In the genomic region with DNA sequence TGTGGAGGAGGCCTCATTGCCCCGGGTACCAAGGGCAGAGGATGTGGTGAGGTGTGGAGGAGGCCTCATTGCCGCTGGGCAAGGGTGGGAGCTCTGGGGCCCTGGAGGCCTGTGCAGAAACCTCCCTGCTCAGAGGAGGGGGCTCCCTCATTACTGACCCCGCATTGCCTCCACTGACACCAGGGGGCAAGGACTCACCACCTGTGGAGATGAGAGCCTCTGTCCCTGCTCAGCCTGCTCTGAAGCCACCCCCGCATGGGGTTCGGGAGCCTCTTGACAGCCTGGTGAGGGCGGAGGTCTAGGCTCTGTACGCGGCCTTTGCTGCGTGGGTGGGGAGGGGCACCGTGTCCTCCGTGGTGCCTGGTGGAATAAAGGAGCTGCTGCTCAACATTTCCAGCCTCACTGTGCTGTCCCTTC, we compare ENCODE assay signal across 12 cellular contexts.
DNase-seq lines count a peak whose midpoint lies in the region; ATAC-seq, FAIRE-seq and TF ChIP-seq lines count a peak whose summit lies in the region.
"Had no signal": no experiment of that assay in that cellular context is flagged by ENCODE, and none has a peak within 500 bp of the region (broad histone marks: within the 10 kb centered on the region; RNA-seq: fewer than 3 reads in every experiment).

No MANE protein-coding gene starts in this region.

- peaks cover 82% of the 10 kb centered on the region for H3K4me1 Mint-ChIP-seq in stimulated activated naive CD8-positive, alpha-beta T cell treated with anti-CD3 and anti-CD28 coated beads, Interleukin-15, amount 100 ng/mL, for 72 hours

- intact Hi-C loops in A673 (cut with micrococcal nuclease; ENCODE audit: unreplicated experiment) = loop anchor here (10.0 kb wide), 1 partner anchor 342 kb away; a partner anchor contains a TSS

- H3K36me3 Mint-ChIP-seq in activated naive CD4-positive, alpha-beta T cell treated with anti-CD3 and anti-CD28 coated beads, Interleukin-2, amount 50 U/mL, for 72 hours = no peaks in the 10 kb centered on the region

- no peak for FAIRE-seq in keratinocyte (lab: Jason Lieb, UNC)
- FAIRE-seq: A549 had no signal

- H2AFZ ChIP-seq in keratinocyte (ENCODE audit: control insufficient read depth, low read length) (peak overlapping the region; percentile 75), hepatocyte (no peak overlapping the region)

- WGBS in hepatocyte (ENCODE audit: low lambda C conversion rate, missing lambda C conversion rate) = 90% methylated on average over 10 of the region's 11 CpGs

- no peaks in the 10 kb centered on the region for H3K36me3 ChIP-seq in keratinocyte (ENCODE audit: control insufficient read depth in 2 of 2, extremely low read depth in 1 of 2, insufficient read depth in 2 of 2, low read length in 2 of 2)
- no peaks in the 10 kb centered on the region for H3K36me3 ChIP-seq in hepatocyte (replicated peaks; ENCODE audit: insufficient read depth, low read depth)
- H3K36me3 ChIP-seq in A673 (ENCODE audit: insufficient read depth, low read length, poor library complexity, severe bottlenecking) = no peaks in the 10 kb centered on the region

- no TSS peak for BruUV-seq in A673 (replicated peaks; lab: Mats Ljungman, UMichigan)

- POLR2A ChIA-PET in A673 (lab: Charles Lee; ENCODE audit: low non-redundant PET) = no interaction called here

- H4K20me1 ChIP-seq in keratinocyte (ENCODE audit: control insufficient read depth, extremely low read depth, insufficient read depth, low read length) = no peaks in the 10 kb centered on the region
- H4K20me1 ChIP-seq in hepatocyte (ENCODE audit: insufficient read depth, poor library complexity, severe bottlenecking) = no peaks in the 10 kb centered on the region

- H3K9me1 ChIP-seq in keratinocyte (ENCODE audit: control insufficient read depth, extremely low read depth, insufficient read depth, low read length) = no peaks in the 10 kb centered on the region

- no peak overlapping the region for H3K27ac ChIP-seq in keratinocyte (ENCODE audit: control insufficient read depth, insufficient read depth, low read length)
- no peak overlapping the region for H3K27ac ChIP-seq in hepatocyte
- no peak overlapping the region for H3K27ac ChIP-seq in A673 (ENCODE audit: low read depth, low read length, poor library complexity, severe bottlenecking)
- H3K27ac ChIP-seq: A549 had no signal

- H3K4me2 ChIP-seq in keratinocyte (ENCODE audit: control insufficient read depth, extremely low read depth, insufficient read depth, low read depth, low read length) = peak overlapping the region; percentile 4
- no peak overlapping the region for H3K4me2 ChIP-seq in hepatocyte
- H3K4me2 ChIP-seq: A549 had no signal

- H3K79me2 ChIP-seq in keratinocyte (ENCODE audit: control insufficient read depth, insufficient read depth, low read length) (no peaks in the 10 kb centered on the region), hepatocyte (no peaks in the 10 kb centered on the region)

- H3K9me3 Mint-ChIP-seq in activated naive CD4-positive, alpha-beta T cell treated with anti-CD3 and anti-CD28 coated beads, Interleukin-2, amount 50 U/mL, for 72 hours = no peaks in the 10 kb centered on the region
- no peaks in the 10 kb centered on the region for H3K9me3 Mint-ChIP-seq in stimulated activated naive CD8-positive, alpha-beta T cell treated with anti-CD3 and anti-CD28 coated beads, Interleukin-15, amount 100 ng/mL, for 72 hours
- H3K9me3 Mint-ChIP-seq: dendritic cell treated with granulocyte-macrophage colony-stimulating factor and Interleukin-4, amounts not matched to agents 40 ng/mL and 50 ng/mL, for 4 days had no signal

- no peaks in the 10 kb centered on the region for H3K9me2 ChIP-seq in hepatocyte (replicated peaks; ENCODE audit: insufficient read depth)

- H3K27me3 Mint-ChIP-seq in stimulated activated naive CD8-positive, alpha-beta T cell treated with anti-CD3 and anti-CD28 coated beads, Interleukin-15, amount 100 ng/mL, for 72 hours = peaks cover 41% of the 10 kb centered on the region

- peak overlapping the region in 1 of 2 donors; percentile 78 for H3K27ac Mint-ChIP-seq in activated naive CD4-positive, alpha-beta T cell treated with anti-CD3 and anti-CD28 coated beads, Interleukin-2, amount 50 U/mL, for 72 hours
- no peak overlapping the region for H3K27ac Mint-ChIP-seq in stimulated activated naive CD8-positive, alpha-beta T cell treated with anti-CD3 and anti-CD28 coated beads, Interleukin-15, amount 100 ng/mL, for 72 hours
- H3K27ac Mint-ChIP-seq: dendritic cell treated with granulocyte-macrophage colony-stimulating factor and Interleukin-4, amounts not matched to agents 40 ng/mL and 50 ng/mL, for 4 days had no signal

- H3K9me3 ChIP-seq in keratinocyte (ENCODE audit: control insufficient read depth, low read depth, low read length) (no peaks in the 10 kb centered on the region), hepatocyte (ENCODE audit: low read depth) (no peaks in the 10 kb centered on the region), A673 (ENCODE audit: low read depth, low read length, poor library complexity, severe bottlenecking) (no peaks in the 10 kb centered on the region)
- H3K9me3 ChIP-seq: A549 had no signal

- no peak overlapping the region for H3K4me3 ChIP-seq in keratinocyte (ENCODE audit: control insufficient read depth in 2 of 3, extremely low read depth in 1 of 3, insufficient read depth in 2 of 3, low read depth in 1 of 3, low read length in 3 of 3)
- H3K4me3 ChIP-seq in hepatocyte = no peak overlapping the region
- no peak overlapping the region for H3K4me3 ChIP-seq in A673 (ENCODE audit: low read depth, low read length, poor library complexity, severe bottlenecking)
- H3K4me3 ChIP-seq: A549 had no signal

- TF ChIP-seq CTCF in keratinocyte (optimal IDR thresholded peaks at IDR 0.05 in 1 of 3, IDR thresholded peaks at IDR 0.05 in 1 of 3, conservative IDR thresholded peaks at IDR 0.05 in 1 of 3; ENCODE audit: extremely low read depth in 1 of 3, insufficient read depth in 2 of 3, low read length in 3 of 3) (no peak), hepatocyte (IDR thresholded peaks at IDR 0.05; ENCODE audit: poor library complexity) (no peak), A673 (conservative IDR thresholded peaks at IDR 0.05; ENCODE audit: low read depth, low read length) (no peak)

- H3K4me1 ChIP-seq in keratinocyte (ENCODE audit: control insufficient read depth, extremely low read depth, insufficient read depth, low read length) = peaks cover 10% of the 10 kb centered on the region
- no peaks in the 10 kb centered on the region for H3K4me1 ChIP-seq in hepatocyte (ENCODE audit: insufficient read depth)
- no peaks in the 10 kb centered on the region for H3K4me1 ChIP-seq in A673 (ENCODE audit: insufficient read depth, low read length, poor library complexity, severe bottlenecking)
- H3K4me1 ChIP-seq: A549 had no signal

- CTCF ChIA-PET in A673 (lab: Charles Lee) = no interaction called here

- H3K9ac ChIP-seq in keratinocyte (ENCODE audit: control insufficient read depth, extremely low read depth, insufficient read depth, low read length) = no peak overlapping the region

- ATAC-seq in activated naive CD4-positive, alpha-beta T cell treated with anti-CD3 and anti-CD28 coated beads, Interleukin-2, amount 50 U/mL, for 72 hours = peak; percentile 41 to 63
- peak; percentile 71 for ATAC-seq in stimulated activated naive CD8-positive, alpha-beta T cell treated with anti-CD3 and anti-CD28 coated beads, Interleukin-15, amount 100 ng/mL, for 72 hours
- ATAC-seq: A549, HCT116 had no signal

- H3K27me3 ChIP-seq in keratinocyte (ENCODE audit: control insufficient read depth, extremely low read depth, insufficient read depth, low read length) = peaks cover 15% of the 10 kb centered on the region
- no peaks in the 10 kb centered on the region for H3K27me3 ChIP-seq in hepatocyte
- no peaks in the 10 kb centered on the region for H3K27me3 ChIP-seq in A673 (replicated peaks; ENCODE audit: insufficient read depth, low read depth, low read length, poor library complexity)

- DNase-seq in activated T-cell treated with anti-CD3 and anti-CD28 coated beads, Interleukin-2, amount 50 U/mL, for 1 hour = peak; percentile 32
- no peak for DNase-seq in activated T-cell treated with anti-CD3 and anti-CD28 coated beads for 4 hours
- DNase-seq in activated naive CD4-positive, alpha-beta T cell treated with anti-CD3 and anti-CD28 coated beads, Interleukin-2, amount 50 U/mL, for 72 hours (ENCODE audit: low spot score in 2 of 2) = no peak
- no peak for DNase-seq in keratinocyte (ENCODE audit: low read depth, low spot score)
- DNase-seq in stimulated activated naive CD8-positive, alpha-beta T cell treated with anti-CD3 and anti-CD28 coated beads, Interleukin-15, amount 100 ng/mL, for 72 hours = no peak
- DNase-seq in hepatocyte (ENCODE audit: low spot score) = no peak
- DNase-seq in A673 (ENCODE audit: low spot score) = no peak
- DNase-seq in NCI-H524 treated with DMSO at 0.1 percent for 48 hours (lab: John Stamatoyannopoulos, UW) = no peak
- DNase-seq: SIG-M5 had no signal

- peak overlapping the region in 1 of 2 donors; percentile 56 for H3K4me3 Mint-ChIP-seq in stimulated activated naive CD8-positive, alpha-beta T cell treated with anti-CD3 and anti-CD28 coated beads, Interleukin-15, amount 100 ng/mL, for 72 hours
- H3K4me3 Mint-ChIP-seq: dendritic cell treated with granulocyte-macrophage colony-stimulating factor and Interleukin-4, amounts not matched to agents 40 ng/mL and 50 ng/mL, for 4 days had no signal

- dilution Hi-C loops in keratinocyte (cut with MboI; ENCODE audit: extremely low pct_ligation_motif_present, low sequenced_read_pairs) = no loop called here
